In the genomic region with DNA sequence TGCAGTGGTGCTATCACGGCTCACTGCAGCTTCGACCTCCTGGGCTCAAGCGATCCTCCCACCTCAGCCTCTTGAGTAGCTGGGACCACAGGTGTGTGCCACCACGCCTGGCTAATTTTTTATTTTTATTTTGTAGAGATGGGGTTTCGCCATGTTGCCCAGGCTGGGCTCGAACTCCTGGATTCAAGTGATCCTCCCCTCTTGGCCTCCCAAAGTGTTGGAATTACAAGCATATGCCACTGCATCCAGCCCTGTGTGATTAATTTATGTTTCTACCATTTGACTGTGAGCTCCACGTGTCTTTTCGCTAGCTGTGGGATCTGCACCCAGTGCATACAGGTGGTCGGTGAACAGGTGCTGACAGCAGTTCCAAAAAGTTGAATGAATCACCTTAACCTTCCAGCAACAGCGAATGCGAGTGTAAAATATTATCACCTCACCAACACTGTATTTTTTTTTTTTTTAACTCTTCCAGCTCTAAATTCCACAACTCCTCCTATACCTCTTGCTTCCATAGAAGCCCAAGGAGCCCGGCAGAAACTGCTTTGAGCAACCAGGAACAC, we compare ENCODE assay signal across 8 cellular contexts. TPM values are rescaled to one million over a fixed set of nuclear protein-coding genes. Genes with fewer than 3 reads are reported as not detected.
DNase-seq lines count a peak whose midpoint lies in the region; ATAC-seq, FAIRE-seq and TF ChIP-seq lines count a peak whose summit lies in the region.

No MANE protein-coding gene starts in this region.

- H3K27ac ChIP-seq in OCI-LY7 (ENCODE audit: low read depth, low read length, poor library complexity, severe bottlenecking) (no peak overlapping the region), lower lobe of right lung (no peak overlapping the region), caudate nucleus (ENCODE audit: low read depth, low read length) (no peak overlapping the region)

- H3K27me3 ChIP-seq in lower lobe of right lung (ENCODE audit: low read depth) = no peaks in the 10 kb centered on the region

- no peaks in the 10 kb centered on the region for H3K27me3 Mint-ChIP-seq in HFFc6 (ENCODE audit: insufficient read depth)

- ATAC-seq in GM18519 (IDR thresholded peaks at IDR 0.05; ENCODE audit: low FRiP score, unreplicated experiment) (peak; percentile 15), lower lobe of right lung (peak in 1 of 2 donors; percentile 0)

- no peak overlapping the region for H3K27ac Mint-ChIP-seq in HFFc6

- no TSS peak for BruUV-seq in OCI-LY7 (replicated peaks; lab: Mats Ljungman, UMichigan)

- TF ChIP-seq CTCF in HFFc6 (IDR thresholded peaks at IDR 0.05) (no peak), OCI-LY7 (conservative IDR thresholded peaks at IDR 0.05; ENCODE audit: low read length) (no peak), lower lobe of right lung (IDR thresholded peaks at IDR 0.05) (no peak)

- peak overlapping the region; percentile 82 for H3K4me3 ChIP-seq in OCI-LY7 (ENCODE audit: low read depth, low read length, poor library complexity, severe bottlenecking)
- H3K4me3 ChIP-seq in lower lobe of right lung = peak overlapping the region; percentile 84

- H3K36me3 Mint-ChIP-seq in HFFc6 (ENCODE audit: low read depth) = no peaks in the 10 kb centered on the region; the same call in 1 of the 2 replicates

- FAIRE-seq in frontal cortex (lab: Jason Lieb, UNC) = no peak

- H3K9me3 ChIP-seq in OCI-LY7 (ENCODE audit: low read length) = no peaks in the 10 kb centered on the region
- no peaks in the 10 kb centered on the region for H3K9me3 ChIP-seq in lower lobe of right lung

- H4K20me1 ChIP-seq in OCI-LY7 (ENCODE audit: insufficient read depth, low read length) = no peaks in the 10 kb centered on the region

- no peaks in the 10 kb centered on the region for H3K79me2 ChIP-seq in OCI-LY7 (ENCODE audit: insufficient read depth, low read depth, low read length)

- H2AFZ ChIP-seq in OCI-LY7 (ENCODE audit: low read length) = peak overlapping the region; percentile 96

- intact Hi-C loops in OCI-LY7 (cut with micrococcal nuclease; ENCODE audit: unreplicated experiment) = loop anchor here (2.0 to 10.0 kb wide), 2 partner anchors 41 to 527 kb away; a partner anchor contains a TSS
- intact Hi-C loops in lower lobe of right lung (cut with DNase I) = no loop called here

- H3K9me2 ChIP-seq in OCI-LY7 (ENCODE audit: insufficient read depth, low read length) = no peaks in the 10 kb centered on the region

- POLR2A ChIA-PET in OCI-LY7 (lab: Charles Lee) = interaction anchor here (0.6 to 1.1 kb wide), 13 partner anchors 10 to 1279 kb away, joined by 3 to 11 read pairs (median 4); no protein-coding TSS in a partner anchor

- H3K4me1 ChIP-seq in OCI-LY7 (ENCODE audit: insufficient read depth, low read length, poor library complexity, severe bottlenecking) (peaks cover 17% of the 10 kb centered on the region), lower lobe of right lung (peaks cover 12% of the 10 kb centered on the region)

- DNase-seq in HFFc6 (no peak), OCI-LY7 (ENCODE audit: low spot score) (no peak), lower lobe of right lung (no peak), caudate nucleus (lab: John Stamatoyannopoulos, UW) (no peak), DMS 273 treated with DMSO at 0.1 percent for 48 hours (lab: John Stamatoyannopoulos, UW) (no peak), LoVo (ENCODE audit: low spot score) (no peak), frontal cortex (ENCODE audit: low spot score in 2 of 2) (no peak)

- CTCF ChIA-PET in OCI-LY7 (lab: Charles Lee; ENCODE audit: unreplicated experiment) = no interaction called here

- peaks cover 10% of the 10 kb centered on the region for H3K4me1 Mint-ChIP-seq in HFFc6 (ENCODE audit: low read depth)

- H3K9me3 Mint-ChIP-seq in HFFc6 = peaks cover 4% of the 10 kb centered on the region

- peak overlapping the region; percentile 66 for H3K4me2 ChIP-seq in OCI-LY7 (ENCODE audit: low read length)

- H3K36me3 ChIP-seq in OCI-LY7 (ENCODE audit: insufficient read depth, low read length) (no peaks in the 10 kb centered on the region), lower lobe of right lung (no peaks in the 10 kb centered on the region)

- H3K4me3 Mint-ChIP-seq in HFFc6 = peak overlapping the region; percentile 60

RNA-seq across cellular contexts. Expression of a gene that starts 0.5 kb away (rescaled TPM):
- 1 to 10 TPM in 4 of 6 experiments, under 1 TPM in 2; 0.85 to 1.9 (median 1.1) TPM for total RNA-seq in HFFc6 (2021; fragmentation: NEBNext Ultra II Directional; extraction: Animal tissue kit (Norgen Biotek cat#: 25700))
- 4.4 and 9.1 TPM in 2 replicates for total RNA-seq in OCI-LY7 (2014; rRNA removed; shearing (Covaris generic))
- total RNA-seq in OCI-LY7 (2022) (22.1 and 28.5 TPM in 2 replicates), lower lobe of right lung (9.2 TPM), frontal cortex (0.82 TPM)
